In the genomic region with DNA sequence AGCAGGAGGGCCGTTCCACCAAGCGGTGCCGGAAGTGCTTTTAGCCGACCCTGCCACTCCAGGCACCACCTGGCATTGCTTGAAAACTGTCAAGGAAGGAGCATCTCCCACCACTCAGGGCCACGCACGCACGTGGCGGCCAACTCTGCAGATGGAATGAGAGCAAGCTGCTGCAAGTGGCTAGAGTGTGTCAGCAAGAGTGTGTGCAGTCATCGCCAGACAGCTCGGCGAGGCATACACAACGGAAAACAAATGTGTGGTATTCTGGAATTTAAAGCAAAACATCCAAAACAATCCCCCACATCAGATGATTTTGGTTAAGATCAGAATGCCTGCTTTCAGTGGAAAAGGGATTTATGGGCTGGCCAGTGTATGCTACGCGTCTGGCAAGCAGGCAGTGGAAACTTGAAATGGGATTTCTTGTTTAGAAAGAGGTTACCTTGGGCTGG, we compare ENCODE assay signal across 15 cellular contexts. TPM values are rescaled to one million over a fixed set of nuclear protein-coding genes. Genes with fewer than 3 reads are reported as not detected.
DNase-seq lines count a peak whose midpoint lies in the region; ATAC-seq, FAIRE-seq and TF ChIP-seq lines count a peak whose summit lies in the region.
"Had no signal": no experiment of that assay in that cellular context is flagged by ENCODE, and none has a peak within 500 bp of the region (broad histone marks: within the 10 kb centered on the region; RNA-seq: fewer than 3 reads in every experiment).

No MANE protein-coding gene starts in this region.

- H3K4me2 ChIP-seq in H9 (ENCODE audit: insufficient read depth, insufficient read length, low read length) = no peak overlapping the region

- peaks cover 6% of the 10 kb centered on the region for H3K79me2 ChIP-seq in H9 (ENCODE audit: insufficient read depth, low read length)

- H3K27me3 ChIP-seq in H9 (ENCODE audit: insufficient read depth, low read length) (no peaks in the 10 kb centered on the region), bronchial epithelial cell (ENCODE audit: control insufficient read depth, insufficient read depth, low read length) (no peaks in the 10 kb centered on the region), layer of hippocampus (ENCODE audit: control insufficient read depth, insufficient read depth, low read length) (no peaks in the 10 kb centered on the region), thymus (ENCODE audit: control insufficient read depth, insufficient read depth) (no peaks in the 10 kb centered on the region)

- no peak overlapping the region for H3K23ac ChIP-seq in H9 (ENCODE audit: insufficient read length, low read depth, low read length)

- H2AK5ac ChIP-seq in H9 (ENCODE audit: insufficient read length, low read length) = no peak overlapping the region

- no peaks in the 10 kb centered on the region for H4K20me1 ChIP-seq in H9 (ENCODE audit: control insufficient read depth, insufficient read depth, insufficient read length)

- H3K9me3 Mint-ChIP-seq in H9 = no peaks in the 10 kb centered on the region; a peak in 1 of 5 replicates
- H3K9me3 Mint-ChIP-seq in glutamatergic neuron (ENCODE audit: unreplicated experiment) = peaks cover 10% of the 10 kb centered on the region
- H3K9me3 Mint-ChIP-seq: immature natural killer cell had no signal

- H4K5ac ChIP-seq in H9 (ENCODE audit: insufficient read length, low read depth, low read length) = no peak overlapping the region

- no peak for TF ChIP-seq CTCF in H9 (conservative IDR thresholded peaks at IDR 0.05)
- no peak for TF ChIP-seq CTCF in bronchial epithelial cell (IDR thresholded peaks at IDR 0.05; ENCODE audit: insufficient read depth, low read length, severe bottlenecking)
- TF ChIP-seq CTCF in glutamatergic neuron (IDR thresholded peaks at IDR 0.05; ENCODE audit: partially characterized antibody, unreplicated experiment) = no peak

- H3K36me3 Mint-ChIP-seq in H9 (ENCODE audit: insufficient read depth in 1 of 3, low read depth in 3 of 3) (peaks cover 16 to 52% (median 24%) of the 10 kb centered on the region in 3 experiments; a peak in 6 of 7 replicates), glutamatergic neuron (ENCODE audit: unreplicated experiment) (no peaks in the 10 kb centered on the region)
- H3K36me3 Mint-ChIP-seq: immature natural killer cell had no signal

- H2BK120ac ChIP-seq in H9 (ENCODE audit: low read depth, low read length, poor library complexity, severe bottlenecking) = no peak overlapping the region

- H3K9ac ChIP-seq in H9 (ENCODE audit: extremely low read depth, insufficient read length, low read length) = no peak overlapping the region

- H2BK5ac ChIP-seq in H9 (ENCODE audit: insufficient read length, low read length) = no peak overlapping the region

- H3K27me3 Mint-ChIP-seq in H9 (ENCODE audit: low read depth) = no peaks in the 10 kb centered on the region
- peaks cover 11% of the 10 kb centered on the region for H3K27me3 Mint-ChIP-seq in glutamatergic neuron (ENCODE audit: unreplicated experiment)

- H2AFZ ChIP-seq in H9 (ENCODE audit: low read length) = no peak overlapping the region

- H3K4ac ChIP-seq in H9 (ENCODE audit: low read depth, low read length) = no peak overlapping the region

- H2BK20ac ChIP-seq in H9 (ENCODE audit: low read depth, low read length, poor library complexity, severe bottlenecking) = no peak overlapping the region

- H3K14ac ChIP-seq in H9 (ENCODE audit: insufficient read depth, low read length) = no peak overlapping the region

- no CpG with 5 or more reads among the region's 14 CpGs for WGBS in H9 (ENCODE audit: extremely low coverage, insufficient read length, low lambda C conversion rate)
- WGBS in thymus = 95% methylated on average over 14 of the region's 14 CpGs

- ATAC-seq in esophagus mucosa = no peak
- no peak for ATAC-seq in HG02938 (IDR thresholded peaks at IDR 0.05; ENCODE audit: unreplicated experiment)
- ATAC-seq: PC-3 had no signal

- H3K9me3 ChIP-seq in H9 (ENCODE audit: control insufficient read depth, low read depth, low read length) = no peaks in the 10 kb centered on the region
- H3K9me3 ChIP-seq in thymus (ENCODE audit: control insufficient read depth) = no peaks in the 10 kb centered on the region

- DNase-seq in H9 (no peak), bronchial epithelial cell (ENCODE audit: low read depth) (peak; percentile 55), glutamatergic neuron (no peak)
- no peak for DNase-seq in effector CD4-positive, alpha-beta T cell
- DNase-seq: activated T-cell treated with anti-CD3 and anti-CD28 coated beads, Interleukin-2, amount 50 U/mL, for 48 hours; DND-41; immature natural killer cell; NCI-H1694 treated with DMSO at 0.1 percent for 48 hours; PC-3; retina had no signal

- H3K4me1 Mint-ChIP-seq in H9 (peaks cover 79% of the 10 kb centered on the region in 2 experiments), glutamatergic neuron (ENCODE audit: low read depth, unreplicated experiment) (peaks cover 35% of the 10 kb centered on the region)
- H3K4me1 Mint-ChIP-seq: immature natural killer cell had no signal

- FAIRE-seq in bronchial epithelial cell (lab: Jason Lieb, UNC) = no peak
- FAIRE-seq: colon had no signal

- H3K23me2 ChIP-seq in H9 (ENCODE audit: insufficient read length, low read depth, low read length, poor library complexity, severe bottlenecking) = no peaks in the 10 kb centered on the region

- H4K8ac ChIP-seq in H9 (replicated peaks; ENCODE audit: insufficient read length, low read depth, low read length) = no peak overlapping the region

- peaks cover 3% of the 10 kb centered on the region for H3K79me1 ChIP-seq in H9 (ENCODE audit: insufficient read depth, low read depth, low read length, poor library complexity, severe bottlenecking)

- no peak overlapping the region for H2BK12ac ChIP-seq in H9 (ENCODE audit: insufficient read length, low read depth, low read length)

- H3K4me3 ChIP-seq in bronchial epithelial cell (ENCODE audit: low read depth, low read length) (no peak overlapping the region), thymus (ENCODE audit: low read length) (no peak overlapping the region)

- H3K56ac ChIP-seq in H9 (ENCODE audit: insufficient read length, low read depth, low read length) = no peak overlapping the region

- no peak overlapping the region for H3K18ac ChIP-seq in H9 (ENCODE audit: insufficient read length, low read depth, low read length)

- H2BK15ac ChIP-seq in H9 (ENCODE audit: low read depth, low read length) = no peak overlapping the region

- H3K36me3 ChIP-seq in bronchial epithelial cell (ENCODE audit: control insufficient read depth, insufficient read depth, low read length) (peaks cover 9% of the 10 kb centered on the region), thymus (ENCODE audit: control insufficient read depth, insufficient read depth) (no peaks in the 10 kb centered on the region)

- H3T11ph ChIP-seq in H9 (ENCODE audit: low read length) = no peak overlapping the region

- no peak overlapping the region for H4K91ac ChIP-seq in H9 (ENCODE audit: insufficient read length, low read depth, low read length)

- H3K4me3 Mint-ChIP-seq in H9 = no peak overlapping the region
- no peak overlapping the region for H3K4me3 Mint-ChIP-seq in glutamatergic neuron (ENCODE audit: unreplicated experiment)
- H3K4me3 Mint-ChIP-seq: immature natural killer cell had no signal

- no peak overlapping the region for H3K27ac ChIP-seq in H9 (ENCODE audit: insufficient read length, low read depth, low read length)
- peak overlapping the region; percentile 52 for H3K27ac ChIP-seq in layer of hippocampus (ENCODE audit: low read depth, low read length)
- H3K27ac ChIP-seq in thymus (ENCODE audit: low read depth) = peak overlapping the region; percentile 62

- H3K4me1 ChIP-seq in H9 (ENCODE audit: insufficient read depth, low read length) = peaks cover 36% of the 10 kb centered on the region; the same call in 1 of the 2 replicates
- peaks cover 18% of the 10 kb centered on the region for H3K4me1 ChIP-seq in thymus (ENCODE audit: control insufficient read depth, insufficient read depth, low read length)

- peak overlapping the region; percentile 20 to 86 (median 84); a peak in 3 of 7 replicates for H3K27ac Mint-ChIP-seq in H9
- no peak overlapping the region for H3K27ac Mint-ChIP-seq in glutamatergic neuron (ENCODE audit: unreplicated experiment)
- H3K27ac Mint-ChIP-seq: immature natural killer cell had no signal

RNA-seq across cellular contexts. Expression of a gene that starts 11.2 kb away (rescaled TPM):
- total RNA-seq in H9 (2021) = 131 and 132 TPM in 2 replicates
- total RNA-seq in bronchial epithelial cell = 492 and 634 TPM in 2 replicates
- 198 TPM for polyA plus RNA-seq in thymus
- total RNA-seq in esophagus mucosa = 597 TPM
- 17.6 TPM for total RNA-seq in glutamatergic neuron (ENCODE audit: unreplicated experiment)
